12 cellular contexts compared by ENCODE assay signal in the genomic region with DNA sequence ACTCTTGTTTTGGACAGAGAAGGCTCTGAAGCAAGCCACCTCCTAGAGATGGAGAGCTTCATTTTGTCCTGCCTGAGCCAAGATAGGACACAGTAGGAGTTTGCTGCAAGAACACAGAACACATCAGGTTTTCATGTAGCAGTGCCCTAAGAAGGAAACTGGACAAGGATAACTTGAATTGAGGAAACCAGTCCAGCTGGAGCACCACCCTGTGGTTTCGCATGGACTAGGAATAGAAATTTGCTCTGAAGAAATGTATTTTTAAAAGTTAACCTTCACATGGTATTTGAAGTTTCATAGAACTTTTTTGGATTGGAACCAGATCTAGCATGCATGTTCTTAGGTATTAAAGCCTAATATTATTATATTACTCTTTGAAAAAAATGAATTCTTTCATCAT.
A peak's percentile ranks its signal among the peaks of the same experiment; 100 is the strongest.
DNase-seq lines count a peak whose midpoint lies in the region; ATAC-seq, FAIRE-seq and TF ChIP-seq lines count a peak whose summit lies in the region.
"Had no signal": no experiment of that assay in that cellular context is flagged by ENCODE, and none has a peak within 500 bp of the region (broad histone marks: within the 10 kb centered on the region; RNA-seq: fewer than 3 reads in every experiment).

No MANE protein-coding gene starts in this region.

- H3K4me1 ChIP-seq in endothelial cell of umbilical vein (ENCODE audit: control insufficient read depth, extremely low read depth, insufficient read depth, low read length) = no peaks in the 10 kb centered on the region

- H3K9me3 Mint-ChIP-seq in type B pancreatic cell = no peaks in the 10 kb centered on the region
- H3K9me3 Mint-ChIP-seq: central memory CD8-positive, alpha-beta T cell had no signal

- H4K20me1 ChIP-seq in endothelial cell of umbilical vein (replicated peaks; ENCODE audit: control insufficient read depth, extremely low read depth, insufficient read depth, low read length) = no peaks in the 10 kb centered on the region

- H3K27ac ChIP-seq in endothelial cell of umbilical vein (ENCODE audit: insufficient read depth, low read depth, low read length) = no peak overlapping the region
- H3K27ac ChIP-seq: 22Rv1 had no signal

- TF ChIP-seq POLR2A in endothelial cell of umbilical vein (IDR thresholded peaks at IDR 0.05; ENCODE audit: low read depth, low read length) = no peak

- BruUV-seq in endothelial cell of umbilical vein (replicated peaks; lab: Mats Ljungman, UMichigan) = no TSS peak

- no peak overlapping the region for H2AFZ ChIP-seq in endothelial cell of umbilical vein (ENCODE audit: low read depth, low read length)

- H3K9me1 ChIP-seq in endothelial cell of umbilical vein (replicated peaks; ENCODE audit: control insufficient read depth, extremely low read depth, insufficient read depth, low read length) = no peaks in the 10 kb centered on the region

- H3K4me3 ChIP-seq in endothelial cell of umbilical vein (replicated peaks in 1 of 3; ENCODE audit: insufficient read depth in 1 of 3, low read depth in 1 of 3, low read length in 3 of 3) = no peak overlapping the region

- no peak overlapping the region for H3K4me3 Mint-ChIP-seq in type B pancreatic cell
- H3K4me3 Mint-ChIP-seq: central memory CD8-positive, alpha-beta T cell had no signal

- no peak for ATAC-seq in HG02852 (IDR thresholded peaks at IDR 0.05; ENCODE audit: unreplicated experiment)
- ATAC-seq in GM18858 (IDR thresholded peaks at IDR 0.05; ENCODE audit: unreplicated experiment) = no peak

- H3K36me3 Mint-ChIP-seq in type B pancreatic cell = peaks cover 8% of the 10 kb centered on the region

- TF ChIP-seq CTCF in endothelial cell of umbilical vein (IDR thresholded peaks at IDR 0.05; ENCODE audit: extremely low read depth in 1 of 2, insufficient read depth in 1 of 2, low read depth in 1 of 2, low read length in 2 of 2) (no peak), type B pancreatic cell (conservative IDR thresholded peaks at IDR 0.05) (peak; percentile 52)

- peaks cover 5% of the 10 kb centered on the region for H3K4me1 Mint-ChIP-seq in type B pancreatic cell (ENCODE audit: unreplicated experiment)
- H3K4me1 Mint-ChIP-seq: central memory CD8-positive, alpha-beta T cell had no signal

- CTCF ChIA-PET in endothelial cell of umbilical vein (lab: Charles Lee) = interaction anchor here (1.0 to 4.0 kb wide), 3 partner anchors 67 to 371 kb away, joined by 3 to 42 read pairs (median 4); a partner anchor contains a TSS

- H3K9ac ChIP-seq in endothelial cell of umbilical vein (replicated peaks; ENCODE audit: extremely low read depth, insufficient read depth, low read length) = no peak overlapping the region

- no peaks in the 10 kb centered on the region for H3K9me3 ChIP-seq in endothelial cell of umbilical vein (replicated peaks; ENCODE audit: control insufficient read depth, insufficient read depth, low read length)

- no peak overlapping the region for H3K27ac Mint-ChIP-seq in type B pancreatic cell

- dilution Hi-C loops in endothelial cell of umbilical vein (cut with MboI; ENCODE audit: extremely low pct_ligation_motif_present, low sequenced_read_pairs) = no loop called here

- POLR2A ChIA-PET in endothelial cell of umbilical vein (lab: Charles Lee) = no interaction called here

- no peak for FAIRE-seq in endothelial cell of umbilical vein (lab: Jason Lieb, UNC)

- intact Hi-C loops in endothelial cell of umbilical vein (cut with micrococcal nuclease) = loop anchor here (2.0 to 5.0 kb wide), 2 partner anchors 308 to 370 kb away; no protein-coding TSS in a partner anchor

- no peaks in the 10 kb centered on the region for H3K36me3 ChIP-seq in endothelial cell of umbilical vein (ENCODE audit: control insufficient read depth in 2 of 2, extremely low read depth in 1 of 2, insufficient read depth in 2 of 2, low read length in 2 of 2)

- no peaks in the 10 kb centered on the region for H3K27me3 ChIP-seq in endothelial cell of umbilical vein (ENCODE audit: control insufficient read depth in 2 of 2, insufficient read depth in 2 of 2, low read length in 2 of 2)

- H3K4me2 ChIP-seq in endothelial cell of umbilical vein (ENCODE audit: insufficient read depth, low read length) = no peak overlapping the region

- DNase-seq in DMS 273 (lab: John Stamatoyannopoulos, UW; ENCODE audit: unreplicated experiment) (peak; percentile 18), DMS 273 treated with DMSO at 0.1 percent for 48 hours (lab: John Stamatoyannopoulos, UW) (no peak), endothelial cell of umbilical vein (ENCODE audit: low read depth, low spot score) (peak; percentile 40), midbrain (lab: John Stamatoyannopoulos, UW) (peak; percentile 10), type B pancreatic cell (ENCODE audit: extremely low spot score, unreplicated experiment) (no peak)
- no peak for DNase-seq in activated CD4-positive, alpha-beta T cell treated with anti-CD3 and anti-CD28 coated beads for 4 hours
- DNase-seq: activated T-cell treated with anti-CD3 and anti-CD28 coated beads for 4 hours, GDM1 had no signal

- H3K27me3 Mint-ChIP-seq in type B pancreatic cell = peaks cover 2% of the 10 kb centered on the region

- no peaks in the 10 kb centered on the region for H3K79me2 ChIP-seq in endothelial cell of umbilical vein (ENCODE audit: control insufficient read depth, insufficient read depth, low read length)

TF ChIP-seq in endothelial cell of umbilical vein, 7 proteins besides CTCF, POLR2A, EP300 and RAD21:
- TF ChIP-seq EZH2 (IDR thresholded peaks at IDR 0.05; ENCODE audit: borderline replicate concordance, low read depth, low read length, severe bottlenecking) (no peak), MYC (IDR thresholded peaks at IDR 0.05; ENCODE audit: low read depth, low read length) (no peak), GATA2 (IDR thresholded peaks at IDR 0.05; ENCODE audit: insufficient read depth, insufficient read length, low read depth, low read length) (no peak), JUN (IDR thresholded peaks at IDR 0.05; ENCODE audit: borderline replicate concordance, insufficient read depth, insufficient read length, low read depth) (no peak), FOS (IDR thresholded peaks at IDR 0.05; ENCODE audit: borderline replicate concordance, insufficient read depth, low read length) (no peak), POLR2AphosphoS5 (IDR thresholded peaks at IDR 0.05; ENCODE audit: insufficient read depth, low read depth, low read length) (no peak)
- TF ChIP-seq, protein P1, sequence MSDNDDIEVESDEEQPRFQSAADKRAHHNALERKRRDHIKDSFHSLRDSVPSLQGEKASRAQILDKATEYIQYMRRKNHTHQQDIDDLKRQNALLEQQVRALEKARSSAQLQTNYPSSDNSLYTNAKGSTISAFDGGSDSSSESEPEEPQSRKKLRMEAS (IDR thresholded peaks at IDR 0.05; ENCODE audit: insufficient read depth, insufficient read length) = no peak
TF ChIP-seq in endothelial cell of umbilical vein: peak in this region for 0.

Comparison
In these comparisons a context has a peak if more than half of its experiments do, and no peak if none do; other contexts are left out.
1. DNase-seq: peak in DMS 273 (single experiment), endothelial cell of umbilical vein (single experiment) and midbrain (single experiment); none in DMS 273 treated with DMSO at 0.1 percent for 48 hours (single experiment), type B pancreatic cell (single experiment) and activated CD4-positive, alpha-beta T cell treated with anti-CD3 and anti-CD28 coated beads for 4 hours (0 of 2).